ENCODE assay signal across 22 cellular contexts in the genomic region with DNA sequence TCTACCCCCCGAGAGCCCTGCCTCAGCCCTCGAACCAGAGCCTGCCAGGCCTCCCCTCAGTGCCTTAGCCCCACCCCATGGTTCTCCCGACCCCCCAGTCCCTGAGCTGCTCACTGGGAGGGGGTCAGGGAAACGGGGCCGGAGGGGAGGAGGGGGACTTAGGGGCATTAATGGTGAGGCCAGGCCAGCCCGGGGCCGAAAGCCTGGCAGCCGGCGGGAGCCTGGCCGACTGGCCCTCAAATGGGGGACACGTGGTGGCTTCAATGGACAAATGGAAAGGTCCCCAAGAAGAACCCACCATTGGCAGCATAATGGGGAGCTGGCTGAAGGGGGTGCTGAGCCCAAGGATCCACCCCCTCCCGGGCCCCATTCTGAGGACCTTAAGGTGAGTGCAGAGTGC. TPM values are rescaled to one million over a fixed set of nuclear protein-coding genes. Genes with fewer than 3 reads are reported as not detected.
"Had no signal": no experiment of that assay in that cellular context is flagged by ENCODE, and none has a peak within 500 bp of the region (broad histone marks: within the 10 kb centered on the region; RNA-seq: fewer than 3 reads in every experiment).

No MANE protein-coding gene starts in this region.

- H3K9me3 Mint-ChIP-seq: activated naive CD8-positive, alpha-beta T cell treated with anti-CD3 and anti-CD28 coated beads for 36 hours; activated T-helper 17 cell treated with anti-CD3 and anti-CD28 coated beads, Interleukin-2, amount 50 U/mL, for 72 hours; immature natural killer cell; neural crest cell had no signal

- H3K9me3 ChIP-seq: left lung, thyroid gland had no signal

- H3K27ac Mint-ChIP-seq: activated naive CD8-positive, alpha-beta T cell treated with anti-CD3 and anti-CD28 coated beads for 36 hours; activated T-helper 17 cell treated with anti-CD3 and anti-CD28 coated beads, Interleukin-2, amount 50 U/mL, for 72 hours had no signal

- ATAC-seq: activated CD8-positive, alpha-beta T cell treated with anti-CD3 and anti-CD28 coated beads, Interleukin-2, amount 10 ng/mL, durations not matched to agents 7 days and 5 days; activated T-helper 17 cell treated with anti-CD3 and anti-CD28 coated beads, Interleukin-2, amount 50 U/mL, for 72 hours; left lung; naive thymus-derived CD4-positive, alpha-beta T cell had no signal

- DNase-seq: activated CD4-positive, alpha-beta T cell treated with anti-CD3 and anti-CD28 coated beads for 1 hour; activated CD4-positive, alpha-beta T cell treated with anti-CD3 and anti-CD28 coated beads, Interleukin-2, amount 50 U/mL, for 1 hour; activated CD8-positive, alpha-beta T cell treated with anti-CD3 and anti-CD28 coated beads, Interleukin-2, amount 10 ng/mL, durations not matched to agents 7 days and 5 days; activated naive CD8-positive, alpha-beta T cell treated with anti-CD3 and anti-CD28 coated beads for 36 hours; central memory CD4-positive, alpha-beta T cell; dermis blood vessel endothelial cell; effector CD8-positive, alpha-beta T cell; foreskin melanocyte; immature natural killer cell; left lung; naive thymus-derived CD4-positive, alpha-beta T cell; stimulated activated CD4-positive, alpha-beta T cell treated with anti-CD3 and anti-CD28 coated beads, Interleukin-2, amount 100 ng/mL, for 48 hours; stimulated activated CD8-positive, alpha-beta memory T cell treated with anti-CD3 and anti-CD28 coated beads, Interleukin-4, amount 100 ng/mL, for 48 hours; stimulated activated naive CD4-positive, alpha-beta T cell treated with Interleukin-2 at 50 U/mL for 16 hours; substantia nigra; SW 1271; thyroid gland had no signal

- H3K4me3 ChIP-seq: hepatocyte, left lung, lung, thyroid gland had no signal

- H3K27me3 Mint-ChIP-seq: activated naive CD8-positive, alpha-beta T cell treated with anti-CD3 and anti-CD28 coated beads for 36 hours; activated T-helper 17 cell treated with anti-CD3 and anti-CD28 coated beads, Interleukin-2, amount 50 U/mL, for 72 hours; naive thymus-derived CD4-positive, alpha-beta T cell had no signal

- H3K4me3 Mint-ChIP-seq: activated CD8-positive, alpha-beta T cell treated with anti-CD3 and anti-CD28 coated beads, Interleukin-2, amount 10 ng/mL, durations not matched to agents 7 days and 5 days; activated naive CD8-positive, alpha-beta T cell treated with anti-CD3 and anti-CD28 coated beads for 36 hours; activated T-helper 17 cell treated with anti-CD3 and anti-CD28 coated beads, Interleukin-2, amount 50 U/mL, for 72 hours; immature natural killer cell had no signal

- H3K27ac ChIP-seq: hepatocyte, left lung, thyroid gland had no signal

- H3K27me3 ChIP-seq: hepatocyte, left lung, thyroid gland had no signal

RNA-seq across cellular contexts. Expression of a gene that starts 21.7 kb away (rescaled TPM):
- total RNA-seq: mesenteric fat pad had no signal
